ENCODE assay signal across 1 cellular context in the genomic region with DNA sequence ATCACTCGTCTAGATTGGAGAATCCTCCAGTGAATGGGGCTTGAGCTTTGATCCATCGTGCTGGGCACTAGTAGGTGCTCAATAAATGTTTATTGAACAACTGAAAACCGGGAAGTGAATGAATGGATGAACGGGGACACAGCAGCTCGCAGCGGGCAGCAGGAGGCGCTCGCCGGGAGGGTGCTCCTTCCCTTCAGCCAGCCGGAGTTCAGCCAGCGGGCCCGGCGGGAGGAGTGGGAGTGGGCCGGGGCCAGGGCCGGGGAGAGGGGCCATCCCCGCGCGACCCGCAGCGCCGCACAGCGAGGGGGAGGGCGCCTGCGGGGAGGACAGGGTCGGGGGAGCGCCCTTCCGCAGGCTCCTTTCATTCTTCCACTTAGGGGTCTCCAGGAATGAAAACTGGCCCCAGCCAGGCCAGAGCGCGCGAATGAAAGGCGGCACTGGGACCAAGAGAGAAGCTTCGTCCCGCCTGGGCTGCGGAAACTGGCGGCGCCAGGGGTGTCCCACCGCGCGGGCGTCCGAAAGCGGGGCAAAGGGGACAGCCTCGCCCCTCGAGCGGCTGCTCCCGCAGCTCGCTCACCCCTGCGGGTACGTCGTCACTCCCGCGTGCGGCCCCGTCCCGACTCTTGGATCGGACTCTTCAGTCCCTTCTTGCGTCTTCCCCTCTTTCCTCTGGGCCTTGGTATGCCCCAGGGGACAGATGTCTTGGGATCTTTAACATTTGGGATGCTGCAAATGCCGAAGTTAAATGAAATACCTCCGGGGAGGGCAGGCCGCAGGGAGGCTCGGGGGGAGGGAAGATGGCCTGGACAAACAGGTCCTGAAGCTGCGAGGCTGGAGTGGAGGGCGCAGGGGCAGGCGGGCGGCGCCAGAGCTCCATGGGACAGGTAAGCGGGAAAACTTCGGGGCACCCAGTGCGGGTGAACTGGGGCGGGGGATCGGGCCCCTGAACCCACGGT.
TF ChIP-seq lines count a peak whose summit lies in the region.

No MANE protein-coding gene starts in this region.

TF ChIP-seq in HEK293, 187 proteins besides CTCF, POLR2A, EP300 and RAD21 (continued from another document):
- TF ChIP-seq SETDB1 (IDR thresholded peaks at IDR 0.05; ENCODE audit: insufficient read length, low read length): no peak
- TF ChIP-seq, protein P1, sequence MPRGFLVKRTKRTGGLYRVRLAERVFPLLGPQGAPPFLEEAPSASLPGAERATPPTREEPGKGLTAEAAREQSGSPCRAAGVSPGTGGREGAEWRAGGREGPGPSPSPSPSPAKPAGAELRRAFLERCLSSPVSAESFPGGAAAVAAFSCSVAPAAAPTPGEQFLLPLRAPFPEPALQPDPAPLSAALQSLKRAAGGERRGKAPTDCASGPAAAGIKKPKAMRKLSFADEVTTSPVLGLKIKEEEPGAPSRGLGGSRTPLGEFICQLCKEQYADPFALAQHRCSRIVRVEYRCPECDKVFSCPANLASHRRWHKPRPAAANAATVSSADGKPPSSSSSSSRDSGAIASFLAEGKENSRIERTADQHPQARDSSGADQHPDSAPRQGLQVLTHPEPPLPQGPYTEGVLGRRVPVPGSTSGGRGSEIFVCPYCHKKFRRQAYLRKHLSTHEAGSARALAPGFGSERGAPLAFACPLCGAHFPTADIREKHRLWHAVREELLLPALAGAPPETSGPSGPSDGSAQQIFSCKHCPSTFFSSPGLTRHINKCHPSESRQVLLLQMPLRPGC (tag by site-specific recombination; IDR thresholded peaks at IDR 0.05): 0 out of 2 replicates have a peak, but pooled peaks have one; percentile 13
- no peak for TF ChIP-seq ZNF596 (tag by site-specific recombination; IDR thresholded peaks at IDR 0.05)
- peak; percentile 80; the same call in 1 of the 2 replicates for TF ChIP-seq ZNF423 (tag by site-specific recombination; IDR thresholded peaks at IDR 0.05)
- peak; percentile 84 for TF ChIP-seq ZNF324 (tag by site-specific recombination; IDR thresholded peaks at IDR 0.05)
- TF ChIP-seq KLF16 (tag by site-specific recombination; IDR thresholded peaks at IDR 0.05): peak; percentile 53
- TF ChIP-seq ZNF561 (tag by site-specific recombination; IDR thresholded peaks at IDR 0.05; ENCODE audit: borderline replicate concordance): 0 out of 2 replicates have a peak, but pooled peaks have one; percentile 60
- peak; percentile 17 for TF ChIP-seq ZNF335 (tag by site-specific recombination; conservative IDR thresholded peaks at IDR 0.05)
- TF ChIP-seq ZNF610 (tag by site-specific recombination; IDR thresholded peaks at IDR 0.05; ENCODE audit: borderline replicate concordance): no peak
- TF ChIP-seq ZNF677 (tag by site-specific recombination; IDR thresholded peaks at IDR 0.05): no peak
- peak; percentile 67 for TF ChIP-seq SP7 (tag by site-specific recombination; IDR thresholded peaks at IDR 0.05)
- TF ChIP-seq ZEB2 (tag by site-specific recombination; IDR thresholded peaks at IDR 0.05): peak; percentile 53; the same call in 1 of the 2 replicates
- no peak for TF ChIP-seq MZF1 (tag by site-specific recombination; IDR thresholded peaks at IDR 0.05; ENCODE audit: borderline replicate concordance)
- TF ChIP-seq, protein P2, sequence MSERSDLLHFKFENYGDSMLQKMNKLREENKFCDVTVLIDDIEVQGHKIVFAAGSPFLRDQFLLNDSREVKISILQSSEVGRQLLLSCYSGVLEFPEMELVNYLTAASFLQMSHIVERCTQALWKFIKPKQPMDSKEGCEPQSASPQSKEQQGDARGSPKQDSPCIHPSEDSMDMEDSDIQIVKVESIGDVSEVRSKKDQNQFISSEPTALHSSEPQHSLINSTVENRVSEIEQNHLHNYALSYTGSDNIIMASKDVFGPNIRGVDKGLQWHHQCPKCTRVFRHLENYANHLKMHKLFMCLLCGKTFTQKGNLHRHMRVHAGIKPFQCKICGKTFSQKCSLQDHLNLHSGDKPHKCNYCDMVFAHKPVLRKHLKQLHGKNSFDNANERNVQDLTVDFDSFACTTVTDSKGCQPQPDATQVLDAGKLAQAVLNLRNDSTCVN (tag by site-specific recombination; optimal IDR thresholded peaks at IDR 0.05): peak; percentile 62
- no peak for TF ChIP-seq ZNF473 (tag by site-specific recombination; IDR thresholded peaks at IDR 0.05)
- TF ChIP-seq, protein P3, sequence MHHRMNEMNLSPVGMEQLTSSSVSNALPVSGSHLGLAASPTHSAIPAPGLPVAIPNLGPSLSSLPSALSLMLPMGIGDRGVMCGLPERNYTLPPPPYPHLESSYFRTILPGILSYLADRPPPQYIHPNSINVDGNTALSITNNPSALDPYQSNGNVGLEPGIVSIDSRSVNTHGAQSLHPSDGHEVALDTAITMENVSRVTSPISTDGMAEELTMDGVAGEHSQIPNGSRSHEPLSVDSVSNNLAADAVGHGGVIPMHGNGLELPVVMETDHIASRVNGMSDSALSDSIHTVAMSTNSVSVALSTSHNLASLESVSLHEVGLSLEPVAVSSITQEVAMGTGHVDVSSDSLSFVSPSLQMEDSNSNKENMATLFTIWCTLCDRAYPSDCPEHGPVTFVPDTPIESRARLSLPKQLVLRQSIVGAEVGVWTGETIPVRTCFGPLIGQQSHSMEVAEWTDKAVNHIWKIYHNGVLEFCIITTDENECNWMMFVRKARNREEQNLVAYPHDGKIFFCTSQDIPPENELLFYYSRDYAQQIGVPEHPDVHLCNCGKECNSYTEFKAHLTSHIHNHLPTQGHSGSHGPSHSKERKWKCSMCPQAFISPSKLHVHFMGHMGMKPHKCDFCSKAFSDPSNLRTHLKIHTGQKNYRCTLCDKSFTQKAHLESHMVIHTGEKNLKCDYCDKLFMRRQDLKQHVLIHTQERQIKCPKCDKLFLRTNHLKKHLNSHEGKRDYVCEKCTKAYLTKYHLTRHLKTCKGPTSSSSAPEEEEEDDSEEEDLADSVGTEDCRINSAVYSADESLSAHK (tag by site-specific recombination; IDR thresholded peaks at IDR 0.05): no peak
- TF ChIP-seq, protein P4, sequence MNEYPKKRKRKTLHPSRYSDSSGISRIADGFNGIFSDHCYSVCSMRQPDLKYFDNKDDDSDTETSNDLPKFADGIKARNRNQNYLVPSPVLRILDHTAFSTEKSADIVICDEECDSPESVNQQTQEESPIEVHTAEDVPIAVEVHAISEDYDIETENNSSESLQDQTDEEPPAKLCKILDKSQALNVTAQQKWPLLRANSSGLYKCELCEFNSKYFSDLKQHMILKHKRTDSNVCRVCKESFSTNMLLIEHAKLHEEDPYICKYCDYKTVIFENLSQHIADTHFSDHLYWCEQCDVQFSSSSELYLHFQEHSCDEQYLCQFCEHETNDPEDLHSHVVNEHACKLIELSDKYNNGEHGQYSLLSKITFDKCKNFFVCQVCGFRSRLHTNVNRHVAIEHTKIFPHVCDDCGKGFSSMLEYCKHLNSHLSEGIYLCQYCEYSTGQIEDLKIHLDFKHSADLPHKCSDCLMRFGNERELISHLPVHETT (tag by site-specific recombination; IDR thresholded peaks at IDR 0.05): peak; percentile 29; the same call in 1 of the 2 replicates
- no peak for TF ChIP-seq ZNF184 (tag by site-specific recombination; IDR thresholded peaks at IDR 0.05)
- TF ChIP-seq ZSCAN23 (tag by site-specific recombination; IDR thresholded peaks at IDR 0.05): no peak
- no peak for TF ChIP-seq PRDM1 (tag by site-specific recombination; IDR thresholded peaks at IDR 0.05)
- TF ChIP-seq ZBTB17 (tag by site-specific recombination; IDR thresholded peaks at IDR 0.05): peak; percentile 62
- TF ChIP-seq ZBTB8A (tag by site-specific recombination; IDR thresholded peaks at IDR 0.05): peak; percentile 82
- no peak for TF ChIP-seq ZNF138 (tag by site-specific recombination; IDR thresholded peaks at IDR 0.05; ENCODE audit: borderline replicate concordance)
- no peak for TF ChIP-seq ZNF629 (tag by site-specific recombination; IDR thresholded peaks at IDR 0.05)
- no peak for TF ChIP-seq ZNF830 (tag by site-specific recombination; IDR thresholded peaks at IDR 0.05; ENCODE audit: low read depth)
- peak; percentile 100 for TF ChIP-seq ZNF664 (tag by site-specific recombination; IDR thresholded peaks at IDR 0.05)
- TF ChIP-seq HOXD13 (CRISPR knock-in tag; IDR thresholded peaks at IDR 0.05; ENCODE audit: borderline replicate concordance): no peak
- TF ChIP-seq, protein P5, sequence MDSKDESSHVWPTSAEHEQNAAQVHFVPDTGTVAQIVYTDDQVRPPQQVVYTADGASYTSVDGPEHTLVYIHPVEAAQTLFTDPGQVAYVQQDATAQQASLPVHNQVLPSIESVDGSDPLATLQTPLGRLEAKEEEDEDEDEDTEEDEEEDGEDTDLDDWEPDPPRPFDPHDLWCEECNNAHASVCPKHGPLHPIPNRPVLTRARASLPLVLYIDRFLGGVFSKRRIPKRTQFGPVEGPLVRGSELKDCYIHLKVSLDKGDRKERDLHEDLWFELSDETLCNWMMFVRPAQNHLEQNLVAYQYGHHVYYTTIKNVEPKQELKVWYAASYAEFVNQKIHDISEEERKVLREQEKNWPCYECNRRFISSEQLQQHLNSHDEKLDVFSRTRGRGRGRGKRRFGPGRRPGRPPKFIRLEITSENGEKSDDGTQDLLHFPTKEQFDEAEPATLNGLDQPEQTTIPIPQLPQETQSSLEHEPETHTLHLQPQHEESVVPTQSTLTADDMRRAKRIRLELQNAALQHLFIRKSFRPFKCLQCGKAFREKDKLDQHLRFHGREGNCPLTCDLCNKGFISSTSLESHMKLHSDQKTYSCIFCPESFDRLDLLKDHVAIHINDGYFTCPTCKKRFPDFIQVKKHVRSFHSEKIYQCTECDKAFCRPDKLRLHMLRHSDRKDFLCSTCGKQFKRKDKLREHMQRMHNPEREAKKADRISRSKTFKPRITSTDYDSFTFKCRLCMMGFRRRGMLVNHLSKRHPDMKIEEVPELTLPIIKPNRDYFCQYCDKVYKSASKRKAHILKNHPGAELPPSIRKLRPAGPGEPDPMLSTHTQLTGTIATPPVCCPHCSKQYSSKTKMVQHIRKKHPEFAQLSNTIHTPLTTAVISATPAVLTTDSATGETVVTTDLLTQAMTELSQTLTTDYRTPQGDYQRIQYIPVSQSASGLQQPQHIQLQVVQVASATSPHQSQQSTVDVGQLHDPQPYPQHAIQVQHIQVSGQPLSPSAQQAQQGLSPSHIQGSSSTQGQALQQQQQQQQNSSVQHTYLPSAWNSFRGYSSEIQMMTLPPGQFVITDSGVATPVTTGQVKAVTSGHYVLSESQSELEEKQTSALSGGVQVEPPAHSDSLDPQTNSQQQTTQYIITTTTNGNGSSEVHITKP (tag by site-specific recombination; IDR thresholded peaks at IDR 0.05): peak; percentile 100
- TF ChIP-seq ZNF140 (tag by site-specific recombination; IDR thresholded peaks at IDR 0.05): no peak
- TF ChIP-seq ZNF394 (tag by site-specific recombination; IDR thresholded peaks at IDR 0.05; ENCODE audit: borderline replicate concordance): peak; percentile 85
- TF ChIP-seq TCF7L2 (IDR thresholded peaks at IDR 0.05; ENCODE audit: borderline replicate concordance, low read depth, low read length): peak; percentile 50
- 0 out of 2 replicates have a peak, but pooled peaks have one; percentile 25 for TF ChIP-seq ZXDB (tag by site-specific recombination; IDR thresholded peaks at IDR 0.05)
- TF ChIP-seq, protein P6, sequence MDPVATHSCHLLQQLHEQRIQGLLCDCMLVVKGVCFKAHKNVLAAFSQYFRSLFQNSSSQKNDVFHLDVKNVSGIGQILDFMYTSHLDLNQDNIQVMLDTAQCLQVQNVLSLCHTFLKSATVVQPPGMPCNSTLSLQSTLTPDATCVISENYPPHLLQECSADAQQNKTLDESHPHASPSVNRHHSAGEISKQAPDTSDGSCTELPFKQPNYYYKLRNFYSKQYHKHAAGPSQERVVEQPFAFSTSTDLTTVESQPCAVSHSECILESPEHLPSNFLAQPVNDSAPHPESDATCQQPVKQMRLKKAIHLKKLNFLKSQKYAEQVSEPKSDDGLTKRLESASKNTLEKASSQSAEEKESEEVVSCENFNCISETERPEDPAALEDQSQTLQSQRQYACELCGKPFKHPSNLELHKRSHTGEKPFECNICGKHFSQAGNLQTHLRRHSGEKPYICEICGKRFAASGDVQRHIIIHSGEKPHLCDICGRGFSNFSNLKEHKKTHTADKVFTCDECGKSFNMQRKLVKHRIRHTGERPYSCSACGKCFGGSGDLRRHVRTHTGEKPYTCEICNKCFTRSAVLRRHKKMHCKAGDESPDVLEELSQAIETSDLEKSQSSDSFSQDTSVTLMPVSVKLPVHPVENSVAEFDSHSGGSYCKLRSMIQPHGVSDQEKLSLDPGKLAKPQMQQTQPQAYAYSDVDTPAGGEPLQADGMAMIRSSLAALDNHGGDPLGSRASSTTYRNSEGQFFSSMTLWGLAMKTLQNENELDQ (tag by site-specific recombination; IDR thresholded peaks at IDR 0.05; ENCODE audit: low read depth): no peak
- TF ChIP-seq ZNF670 (tag by site-specific recombination; IDR thresholded peaks at IDR 0.05; ENCODE audit: low read depth): no peak
- TF ChIP-seq ZNF266 (tag by site-specific recombination; IDR thresholded peaks at IDR 0.05; ENCODE audit: low read depth): no peak
- no peak for TF ChIP-seq ZNF214 (tag by site-specific recombination; IDR thresholded peaks at IDR 0.05; ENCODE audit: borderline replicate concordance)
- TF ChIP-seq, protein P7, sequence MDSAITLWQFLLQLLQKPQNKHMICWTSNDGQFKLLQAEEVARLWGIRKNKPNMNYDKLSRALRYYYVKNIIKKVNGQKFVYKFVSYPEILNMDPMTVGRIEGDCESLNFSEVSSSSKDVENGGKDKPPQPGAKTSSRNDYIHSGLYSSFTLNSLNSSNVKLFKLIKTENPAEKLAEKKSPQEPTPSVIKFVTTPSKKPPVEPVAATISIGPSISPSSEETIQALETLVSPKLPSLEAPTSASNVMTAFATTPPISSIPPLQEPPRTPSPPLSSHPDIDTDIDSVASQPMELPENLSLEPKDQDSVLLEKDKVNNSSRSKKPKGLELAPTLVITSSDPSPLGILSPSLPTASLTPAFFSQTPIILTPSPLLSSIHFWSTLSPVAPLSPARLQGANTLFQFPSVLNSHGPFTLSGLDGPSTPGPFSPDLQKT (IDR thresholded peaks at IDR 0.05; ENCODE audit: borderline replicate concordance, low read depth, low read length): no peak
- peak; percentile 98 for TF ChIP-seq ZNF792 (tag by site-specific recombination; IDR thresholded peaks at IDR 0.05)
- TF ChIP-seq ZNF426 (tag by site-specific recombination; IDR thresholded peaks at IDR 0.05): no peak
- TF ChIP-seq ZNF76 (tag by site-specific recombination; IDR thresholded peaks at IDR 0.05; ENCODE audit: borderline replicate concordance, low read depth): peak; percentile 61; the same call in 1 of the 2 replicates
- TF ChIP-seq ZNF600 (tag by site-specific recombination; IDR thresholded peaks at IDR 0.05): peak; percentile 32; the same call in 1 of the 2 replicates
- no peak for TF ChIP-seq ZNF843 (tag by site-specific recombination; IDR thresholded peaks at IDR 0.05)
- TF ChIP-seq ZNF354C (tag by site-specific recombination; IDR thresholded peaks at IDR 0.05; ENCODE audit: borderline replicate concordance, low read depth): no peak
- no peak for TF ChIP-seq ZNF10 (tag by site-specific recombination; IDR thresholded peaks at IDR 0.05)
- TF ChIP-seq, protein P8, sequence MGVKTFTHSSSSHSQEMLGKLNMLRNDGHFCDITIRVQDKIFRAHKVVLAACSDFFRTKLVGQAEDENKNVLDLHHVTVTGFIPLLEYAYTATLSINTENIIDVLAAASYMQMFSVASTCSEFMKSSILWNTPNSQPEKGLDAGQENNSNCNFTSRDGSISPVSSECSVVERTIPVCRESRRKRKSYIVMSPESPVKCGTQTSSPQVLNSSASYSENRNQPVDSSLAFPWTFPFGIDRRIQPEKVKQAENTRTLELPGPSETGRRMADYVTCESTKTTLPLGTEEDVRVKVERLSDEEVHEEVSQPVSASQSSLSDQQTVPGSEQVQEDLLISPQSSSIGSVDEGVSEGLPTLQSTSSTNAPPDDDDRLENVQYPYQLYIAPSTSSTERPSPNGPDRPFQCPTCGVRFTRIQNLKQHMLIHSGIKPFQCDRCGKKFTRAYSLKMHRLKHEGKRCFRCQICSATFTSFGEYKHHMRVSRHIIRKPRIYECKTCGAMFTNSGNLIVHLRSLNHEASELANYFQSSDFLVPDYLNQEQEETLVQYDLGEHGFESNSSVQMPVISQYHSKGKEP (tag by site-specific recombination; IDR thresholded peaks at IDR 0.05): peak; percentile 17; the same call in 1 of the 2 replicates
- TF ChIP-seq ZNF175 (tag by site-specific recombination; IDR thresholded peaks at IDR 0.05): no peak
